ENCODE assay signal across 1 cellular context in the genomic region with DNA sequence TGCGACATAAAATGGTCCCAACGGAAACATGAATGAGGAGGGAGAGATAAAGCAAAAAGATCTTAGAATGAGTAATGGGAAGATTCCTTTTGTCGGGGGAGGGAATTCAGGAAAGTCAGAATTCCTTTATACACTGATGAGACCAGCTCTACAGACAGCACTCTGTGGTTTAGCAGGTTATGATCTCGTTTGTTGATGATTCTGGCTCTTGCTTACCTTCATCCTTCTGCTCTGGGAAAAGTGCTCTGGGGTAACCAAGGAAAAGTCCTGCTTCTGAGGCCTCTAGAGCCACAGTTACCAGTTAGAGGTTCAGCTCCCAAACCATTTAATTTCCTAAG.
A peak's percentile ranks its signal among the peaks of the same experiment; 100 is the strongest.
TF ChIP-seq lines count a peak whose summit lies in the region.

No MANE protein-coding gene starts in this region.

TF ChIP-seq in HepG2, 621 proteins besides CTCF, POLR2A, EP300 and RAD21:
- TF ChIP-seq ADNP (CRISPR knock-in tag; IDR thresholded peaks at IDR 0.05) (0 out of 2 replicates have a peak, but pooled peaks have one; percentile 1), ZNF263 (CRISPR knock-in tag; IDR thresholded peaks at IDR 0.05) (0 out of 2 replicates have a peak, but pooled peaks have one; percentile 2), ZNF446 (CRISPR knock-in tag; IDR thresholded peaks at IDR 0.05) (no peak), ZBTB42 (CRISPR knock-in tag; IDR thresholded peaks at IDR 0.05) (no peak), ZNF558 (CRISPR knock-in tag; IDR thresholded peaks at IDR 0.05; ENCODE audit: borderline replicate concordance) (no peak), ZNF326 (CRISPR knock-in tag; IDR thresholded peaks at IDR 0.05; ENCODE audit: borderline replicate concordance) (no peak)
- TF ChIP-seq, protein P1, sequence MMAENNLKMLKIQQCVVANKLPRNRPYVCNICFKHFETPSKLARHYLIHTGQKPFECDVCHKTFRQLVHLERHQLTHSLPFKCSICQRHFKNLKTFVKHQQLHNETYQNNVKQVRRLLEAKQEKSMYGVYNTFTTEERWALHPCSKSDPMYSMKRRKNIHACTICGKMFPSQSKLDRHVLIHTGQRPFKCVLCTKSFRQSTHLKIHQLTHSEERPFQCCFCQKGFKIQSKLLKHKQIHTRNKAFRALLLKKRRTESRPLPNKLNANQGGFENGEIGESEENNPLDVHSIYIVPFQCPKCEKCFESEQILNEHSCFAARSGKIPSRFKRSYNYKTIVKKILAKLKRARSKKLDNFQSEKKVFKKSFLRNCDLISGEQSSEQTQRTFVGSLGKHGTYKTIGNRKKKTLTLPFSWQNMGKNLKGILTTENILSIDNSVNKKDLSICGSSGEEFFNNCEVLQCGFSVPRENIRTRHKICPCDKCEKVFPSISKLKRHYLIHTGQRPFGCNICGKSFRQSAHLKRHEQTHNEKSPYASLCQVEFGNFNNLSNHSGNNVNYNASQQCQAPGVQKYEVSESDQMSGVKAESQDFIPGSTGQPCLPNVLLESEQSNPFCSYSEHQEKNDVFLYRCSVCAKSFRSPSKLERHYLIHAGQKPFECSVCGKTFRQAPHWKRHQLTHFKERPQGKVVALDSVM (CRISPR knock-in tag; IDR thresholded peaks at IDR 0.05): peak; percentile 48
- TF ChIP-seq, protein P2, sequence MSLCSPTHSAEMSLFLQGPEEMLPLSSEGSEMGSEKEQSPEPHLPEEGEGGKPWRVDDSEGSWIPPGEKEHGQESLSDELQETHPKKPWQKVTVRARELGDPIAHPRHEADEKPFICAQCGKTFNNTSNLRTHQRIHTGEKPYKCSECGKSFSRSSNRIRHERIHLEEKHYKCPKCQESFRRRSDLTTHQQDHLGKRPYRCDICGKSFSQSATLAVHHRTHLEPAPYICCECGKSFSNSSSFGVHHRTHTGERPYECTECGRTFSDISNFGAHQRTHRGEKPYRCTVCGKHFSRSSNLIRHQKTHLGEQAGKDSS (CRISPR knock-in tag; IDR thresholded peaks at IDR 0.05; ENCODE audit: borderline replicate concordance, low read depth): peak; percentile 93
- TF ChIP-seq, protein P3, sequence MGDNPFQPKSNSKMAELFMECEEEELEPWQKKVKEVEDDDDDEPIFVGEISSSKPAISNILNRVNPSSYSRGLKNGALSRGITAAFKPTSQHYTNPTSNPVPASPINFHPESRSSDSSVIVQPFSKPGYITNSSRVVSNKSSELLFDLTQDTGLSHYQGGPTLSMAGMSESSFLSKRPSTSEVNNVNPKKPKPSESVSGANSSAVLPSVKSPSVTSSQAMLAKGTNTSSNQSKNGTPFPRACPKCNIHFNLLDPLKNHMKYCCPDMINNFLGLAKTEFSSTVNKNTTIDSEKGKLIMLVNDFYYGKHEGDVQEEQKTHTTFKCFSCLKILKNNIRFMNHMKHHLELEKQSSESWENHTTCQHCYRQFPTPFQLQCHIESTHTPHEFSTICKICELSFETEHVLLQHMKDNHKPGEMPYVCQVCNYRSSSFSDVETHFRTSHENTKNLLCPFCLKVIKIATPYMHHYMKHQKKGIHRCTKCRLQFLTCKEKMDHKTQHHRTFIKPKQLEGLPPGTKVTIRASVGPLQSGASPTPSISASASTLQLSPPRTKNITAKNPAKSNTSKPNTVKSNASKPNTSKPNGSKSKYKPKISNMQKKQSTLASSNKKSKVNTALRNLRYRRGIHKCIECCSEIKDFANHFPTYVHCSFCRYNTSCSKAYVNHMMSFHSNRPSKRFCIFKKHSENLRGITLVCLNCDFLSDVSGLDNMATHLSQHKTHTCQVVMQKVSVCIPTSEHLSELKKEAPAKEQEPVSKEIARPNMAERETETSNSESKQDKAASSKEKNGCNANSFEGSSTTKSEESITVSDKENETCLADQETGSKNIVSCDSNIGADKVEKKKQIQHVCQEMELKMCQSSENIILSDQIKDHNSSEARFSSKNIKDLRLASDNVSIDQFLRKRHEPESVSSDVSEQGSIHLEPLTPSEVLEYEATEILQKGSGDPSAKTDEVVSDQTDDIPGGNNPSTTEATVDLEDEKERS (CRISPR knock-in tag; IDR thresholded peaks at IDR 0.05): 0 out of 2 replicates have a peak, but pooled peaks have one; percentile 13
- TF ChIP-seq, protein P4, sequence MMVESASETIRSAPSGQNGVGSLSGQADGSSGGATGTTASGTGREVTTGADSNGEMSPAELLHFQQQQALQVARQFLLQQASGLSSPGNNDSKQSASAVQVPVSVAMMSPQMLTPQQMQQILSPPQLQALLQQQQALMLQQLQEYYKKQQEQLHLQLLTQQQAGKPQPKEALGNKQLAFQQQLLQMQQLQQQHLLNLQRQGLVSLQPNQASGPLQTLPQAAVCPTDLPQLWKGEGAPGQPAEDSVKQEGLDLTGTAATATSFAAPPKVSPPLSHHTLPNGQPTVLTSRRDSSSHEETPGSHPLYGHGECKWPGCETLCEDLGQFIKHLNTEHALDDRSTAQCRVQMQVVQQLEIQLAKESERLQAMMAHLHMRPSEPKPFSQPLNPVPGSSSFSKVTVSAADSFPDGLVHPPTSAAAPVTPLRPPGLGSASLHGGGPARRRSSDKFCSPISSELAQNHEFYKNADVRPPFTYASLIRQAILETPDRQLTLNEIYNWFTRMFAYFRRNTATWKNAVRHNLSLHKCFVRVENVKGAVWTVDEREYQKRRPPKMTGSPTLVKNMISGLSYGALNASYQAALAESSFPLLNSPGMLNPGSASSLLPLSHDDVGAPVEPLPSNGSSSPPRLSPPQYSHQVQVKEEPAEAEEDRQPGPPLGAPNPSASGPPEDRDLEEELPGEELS (CRISPR knock-in tag; IDR thresholded peaks at IDR 0.05): no peak
